Comparison of ENCODE assay signal across 8 cellular contexts in the genomic region with DNA sequence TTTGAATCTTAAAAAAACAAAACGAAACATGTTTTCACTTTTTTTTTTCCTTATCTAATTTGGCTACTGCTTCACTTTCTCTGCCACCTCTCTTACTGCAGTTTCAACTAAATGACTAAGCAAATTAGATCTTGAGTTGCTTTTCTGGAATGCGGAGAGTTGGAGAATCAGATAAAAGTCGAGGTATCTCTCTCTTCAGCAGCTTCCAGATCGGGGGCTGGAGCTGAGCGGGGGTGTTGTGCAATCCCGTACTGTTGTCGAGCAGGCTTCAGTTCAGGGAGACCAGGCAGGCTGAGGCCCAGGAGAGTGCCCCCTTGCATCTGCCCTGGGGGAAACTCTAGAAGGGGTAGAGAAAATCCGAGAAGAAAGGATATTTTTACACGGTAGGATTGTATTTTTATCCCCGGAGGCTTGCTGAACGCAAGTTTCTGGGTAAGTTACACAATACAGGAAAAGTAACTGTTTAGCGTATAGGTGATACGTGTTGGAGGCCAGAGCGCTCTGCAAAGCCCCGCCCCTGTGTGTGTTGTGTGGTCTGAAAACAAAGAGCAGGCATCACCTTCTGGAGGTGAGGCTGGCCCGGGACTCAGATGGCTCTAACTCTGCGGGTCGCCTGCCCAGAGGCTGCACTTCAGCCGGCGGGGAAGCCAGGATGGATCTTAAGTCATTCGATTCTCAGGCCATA.
A peak's percentile ranks its signal among the peaks of the same experiment; 100 is the strongest.
DNase-seq lines count a peak whose midpoint lies in the region; ATAC-seq, FAIRE-seq and TF ChIP-seq lines count a peak whose summit lies in the region.

No MANE protein-coding gene starts in this region.

- peaks cover 12 to 24% of the 10 kb centered on the region in 2 donors for H3K4me1 Mint-ChIP-seq in stimulated activated naive B cell treated with anti-CD40 and anti-IgM and Interleukin-4, amounts not matched to agents 10 μg/mL and 1 μg/mL and 100 μg/mL, for 72 hours

- no peaks in the 10 kb centered on the region for H3F3A ChIP-seq in MM.1S (ENCODE audit: insufficient read depth, low read length)

- DNase-seq in ELR (ENCODE audit: low read depth) (peak; percentile 58), T-helper 2 cell (peak; percentile 29 to 87 (median 62)), K562 (ENCODE audit: extremely low read depth in 1 of 4, low spot score in 3 of 4) (peak; percentile 41 to 87 (median 64)), GM12892 (ENCODE audit: insufficient read length) (no peak), MM.1S (no peak)
- DNase-seq in stimulated activated naive B cell treated with anti-CD40 and anti-IgM and Interleukin-4, amounts not matched to agents 10 μg/mL and 1 μg/mL and 100 μg/mL, for 72 hours, result no peak

- H3K27ac ChIP-seq in K562 (ENCODE audit: extremely low read depth, low read depth, low read length) (peak overlapping the region; percentile 66), liver (ENCODE audit: low read depth in 1 of 2, low read length in 2 of 2) (peak overlapping the region; percentile 65 to 67), MM.1S (ENCODE audit: low read length) (no peak overlapping the region)

- in situ Hi-C loops in K562 (cut with MboI), result no loop called here

- H3K9me3 Mint-ChIP-seq in stimulated activated naive B cell treated with anti-CD40 and anti-IgM and Interleukin-4, amounts not matched to agents 10 μg/mL and 1 μg/mL and 100 μg/mL, for 72 hours, result no peaks in the 10 kb centered on the region

- BruUV-seq in K562 (replicated peaks; lab: Mats Ljungman, UMichigan), result no TSS peak

- peaks cover 7 to 22% of the 10 kb centered on the region in 2 donors for H3K27me3 Mint-ChIP-seq in stimulated activated naive B cell treated with anti-CD40 and anti-IgM and Interleukin-4, amounts not matched to agents 10 μg/mL and 1 μg/mL and 100 μg/mL, for 72 hours

- H3K9me3 ChIP-seq in K562 (replicated peaks; ENCODE audit: control insufficient read depth, insufficient read depth, low read depth, low read length) (no peaks in the 10 kb centered on the region), liver (ENCODE audit: control insufficient read depth in 4 of 4, low read length in 3 of 4) (no peaks in the 10 kb centered on the region), MM.1S (replicated peaks; ENCODE audit: insufficient read depth, low read length) (no peaks in the 10 kb centered on the region)

- TF ChIP-seq RAD21 in K562 (CRISPR knock-in tag; conservative IDR thresholded peaks at IDR 0.05 in 1 of 2, IDR thresholded peaks at IDR 0.05 in 1 of 2) (peak; percentile 19 to 27; a peak in 2 of 4 replicates), liver (IDR thresholded peaks at IDR 0.05) (peak; percentile 28 to 36)

- no peak overlapping the region for H3K27ac Mint-ChIP-seq in stimulated activated naive B cell treated with anti-CD40 and anti-IgM and Interleukin-4, amounts not matched to agents 10 μg/mL and 1 μg/mL and 100 μg/mL, for 72 hours

- ATAC-seq in K562 (peak; percentile 71), HG02970 (IDR thresholded peaks at IDR 0.05; ENCODE audit: low FRiP score, unreplicated experiment) (no peak)
- ATAC-seq in stimulated activated naive B cell treated with anti-CD40 and anti-IgM and Interleukin-4, amounts not matched to agents 10 μg/mL and 1 μg/mL and 100 μg/mL, for 72 hours (replicated peaks), result peak; percentile 57

- no peaks in the 10 kb centered on the region for H3K79me2 ChIP-seq in K562 (ENCODE audit: control insufficient read depth, insufficient read depth, low read length)
- H3K79me2 ChIP-seq in MM.1S (ENCODE audit: low read length), result no peaks in the 10 kb centered on the region

- H3K36me3 Mint-ChIP-seq in stimulated activated naive B cell treated with anti-CD40 and anti-IgM and Interleukin-4, amounts not matched to agents 10 μg/mL and 1 μg/mL and 100 μg/mL, for 72 hours, result no peaks in the 10 kb centered on the region

- peak overlapping the region; percentile 54 to 80; a peak in 3 of 4 replicates for H3K9ac ChIP-seq in K562 (ENCODE audit: insufficient read depth in 1 of 2, low read depth in 2 of 2, low read length in 2 of 2)
- H3K9ac ChIP-seq in liver (ENCODE audit: low read depth in 1 of 2, low read length in 2 of 2), result peak overlapping the region; percentile 45 to 79
- no peak overlapping the region for H3K9ac ChIP-seq in MM.1S (ENCODE audit: low read length)

- H3K4me3 ChIP-seq in K562 (no peak overlapping the region), liver (ENCODE audit: low read depth in 1 of 3, low read length in 3 of 3) (peak overlapping the region; percentile 44 to 63 (median 46)), MM.1S (ENCODE audit: low read length) (no peak overlapping the region)

- TF ChIP-seq POLR2A in K562 (conservative IDR thresholded peaks at IDR 0.05) (no peak), GM12892 (IDR thresholded peaks at IDR 0.05; ENCODE audit: low read depth, low read length) (no peak)

- peak; percentile 88 for TF ChIP-seq EP300 in K562 (IDR thresholded peaks at IDR 0.05; ENCODE audit: low read length)

- CTCF ChIA-PET in K562 (lab: Yijun Ruan, JAX; ENCODE audit: low intra/inter-chr PET ratio), result no interaction called here

- H3K4me2 ChIP-seq in K562 (ENCODE audit: insufficient read depth, low read length), result peak overlapping the region; percentile 55
- no peak overlapping the region for H3K4me2 ChIP-seq in MM.1S (ENCODE audit: low read depth, low read length)

- 11% methylated on average over 21 of the region's 21 CpGs for WGBS in K562 (ENCODE audit: insufficient coverage, low coverage, missing lambda C conversion rate)
- 19% methylated on average over 21 of the region's 21 CpGs for WGBS in liver

- peaks cover 3% of the 10 kb centered on the region for H3K9me1 ChIP-seq in K562 (ENCODE audit: control insufficient read depth, insufficient read depth, low read length)

- no peak; a peak in 1 of 6 replicates for TF ChIP-seq CTCF in K562 (IDR thresholded peaks at IDR 0.05 in 2 of 3, conservative IDR thresholded peaks at IDR 0.05 in 1 of 3; ENCODE audit: insufficient read depth in 2 of 3, low read depth in 1 of 3, low read length in 3 of 3)
- no peak for TF ChIP-seq CTCF in liver (IDR thresholded peaks at IDR 0.05; ENCODE audit: low read depth, low read length, missing input control)
- TF ChIP-seq CTCF in MM.1S (IDR thresholded peaks at IDR 0.05; ENCODE audit: low read length), result no peak

- POLR2A ChIA-PET in K562 (lab: Yijun Ruan, JAX), result interaction anchor here (1.3 kb wide), 1 partner anchor 11 kb away, joined by 4 read pairs; no protein-coding TSS in a partner anchor

- no peaks in the 10 kb centered on the region for H3K9me2 ChIP-seq in MM.1S (replicated peaks; ENCODE audit: insufficient read depth, low read length)

- peaks cover 39 to 51% of the 10 kb centered on the region in 2 experiments for H3K4me1 ChIP-seq in K562 (replicated peaks in 1 of 2; ENCODE audit: control insufficient read depth in 2 of 2, insufficient read depth in 2 of 2, low read length in 2 of 2)
- H3K4me1 ChIP-seq in liver (ENCODE audit: control insufficient read depth in 4 of 4, insufficient read depth in 4 of 4, low read length in 3 of 4), result peaks cover 0 to 7% (median 2%) of the 10 kb centered on the region in 4 donors
- H3K4me1 ChIP-seq in MM.1S (ENCODE audit: low read length), result no peaks in the 10 kb centered on the region

- H2AFZ ChIP-seq in K562 (ENCODE audit: low read depth, low read length), result peak overlapping the region; percentile 73
- H2AFZ ChIP-seq in MM.1S (ENCODE audit: low read length), result no peak overlapping the region

- H4K20me1 ChIP-seq in K562 (replicated peaks; ENCODE audit: control insufficient read depth, insufficient read depth, low read length), result no peaks in the 10 kb centered on the region
- no peaks in the 10 kb centered on the region for H4K20me1 ChIP-seq in MM.1S (ENCODE audit: insufficient read depth, low read length)

- H3K36me3 ChIP-seq in K562 (ENCODE audit: control insufficient read depth, insufficient read depth, low read length) (no peaks in the 10 kb centered on the region), liver (ENCODE audit: control insufficient read depth in 4 of 4, insufficient read depth in 3 of 4, low read depth in 1 of 4, low read length in 3 of 4) (no peaks in the 10 kb centered on the region), MM.1S (replicated peaks; ENCODE audit: insufficient read depth, low read length) (no peaks in the 10 kb centered on the region)

- FAIRE-seq in K562 (lab: Jason Lieb, UNC), result peak; percentile 84
- FAIRE-seq in GM12892 (lab: Jason Lieb, UNC), result no peak

- intact Hi-C loops in K562 (cut with micrococcal nuclease), result loop anchor here (5.0 to 10.0 kb wide), 2 partner anchors 114 to 346 kb away; no protein-coding TSS in a partner anchor

- peak overlapping the region; percentile 21 to 70 for H3K4me3 Mint-ChIP-seq in stimulated activated naive B cell treated with anti-CD40 and anti-IgM and Interleukin-4, amounts not matched to agents 10 μg/mL and 1 μg/mL and 100 μg/mL, for 72 hours

- H3K27me3 ChIP-seq in K562 (ENCODE audit: control insufficient read depth in 2 of 2, insufficient read depth in 2 of 2, low read length in 2 of 2), result no peaks in the 10 kb centered on the region
- no peaks in the 10 kb centered on the region for H3K27me3 ChIP-seq in liver (ENCODE audit: control insufficient read depth in 4 of 4, insufficient read depth in 4 of 4, low read length in 3 of 4)
- H3K27me3 ChIP-seq in MM.1S (replicated peaks; ENCODE audit: insufficient read depth, low read length), result no peaks in the 10 kb centered on the region

TF ChIP-seq in K562, 482 proteins besides CTCF, POLR2A, EP300 and RAD21 (continues in another document):
- TF ChIP-seq HEY1 (CRISPR knock-in tag; IDR thresholded peaks at IDR 0.05; ENCODE audit: borderline replicate concordance), result no peak
- no peak for TF ChIP-seq PRPF4 (IDR thresholded peaks at IDR 0.05; ENCODE audit: insufficient read depth, low read depth, low read length, poor library complexity, severe bottlenecking)
- TF ChIP-seq SMAD4 (CRISPR knock-in tag; conservative IDR thresholded peaks at IDR 0.05), result no peak
- no peak for TF ChIP-seq NR3C1 (CRISPR knock-in tag; IDR thresholded peaks at IDR 0.05)
- TF ChIP-seq DDX20 (tag; IDR thresholded peaks at IDR 0.05; ENCODE audit: low read depth), result no peak
- TF ChIP-seq FOXK2 (conservative IDR thresholded peaks at IDR 0.05 in 1 of 2, IDR thresholded peaks at IDR 0.05 in 1 of 2; ENCODE audit: low read depth in 2 of 2), result peak; percentile 34 to 70; a peak in 1 of 4 replicates
- peak; percentile 60; the same call in 1 of the 2 replicates for TF ChIP-seq NCOA1 (IDR thresholded peaks at IDR 0.05; ENCODE audit: low read depth)

TF ChIP-seq in liver, 16 proteins besides CTCF, POLR2A, EP300 and RAD21 (continues in another document):
- TF ChIP-seq NR2F2 (IDR thresholded peaks at IDR 0.05) (no peak), RXRA (IDR thresholded peaks at IDR 0.05) (no peak), HNF4G (IDR thresholded peaks at IDR 0.05) (no peak), EGR1 (IDR thresholded peaks at IDR 0.05; ENCODE audit: low read depth in 2 of 2) (no peak), GABPA (IDR thresholded peaks at IDR 0.05 in 1 of 2, conservative IDR thresholded peaks at IDR 0.05 in 1 of 2) (no peak), FOXA2 (IDR thresholded peaks at IDR 0.05) (no peak)
- TF ChIP-seq, protein P1, sequence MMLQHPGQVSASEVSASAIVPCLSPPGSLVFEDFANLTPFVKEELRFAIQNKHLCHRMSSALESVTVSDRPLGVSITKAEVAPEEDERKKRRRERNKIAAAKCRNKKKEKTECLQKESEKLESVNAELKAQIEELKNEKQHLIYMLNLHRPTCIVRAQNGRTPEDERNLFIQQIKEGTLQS (IDR thresholded peaks at IDR 0.05), result no peak

Comparison
In these comparisons a context has a peak if more than half of its experiments do, and no peak if none do; other contexts are left out.
1. DNase-seq: peak in ELR (single experiment), T-helper 2 cell (5 of 5) and K562 (4 of 4); none in stimulated activated naive B cell treated with anti-CD40 and anti-IgM and Interleukin-4, amounts not matched to agents 10 μg/mL and 1 μg/mL and 100 μg/mL, for 72 hours (single experiment), GM12892 (single experiment) and MM.1S (single experiment).
2. H3K4me3 ChIP-seq: peak in liver (3 of 3); none in K562 (single experiment) and MM.1S (single experiment).